ENCODE assay signal across 1 cellular context in genomic region chr17:29726721-29727252, GRCh38.
TF ChIP-seq lines count a peak whose summit lies in the region.

No MANE protein-coding gene starts in this region.

TF ChIP-seq in K562, 482 proteins besides CTCF, POLR2A, EP300 and RAD21 (continued from another document and continues in another):
- TF ChIP-seq VEZF1 (CRISPR knock-in tag; IDR thresholded peaks at IDR 0.05), result peak; percentile 35; the same call in 1 of the 2 replicates
- TF ChIP-seq SOX6 (IDR thresholded peaks at IDR 0.05), result peak; percentile 95
- peak; percentile 80 for TF ChIP-seq GABPA (tag; conservative IDR thresholded peaks at IDR 0.05; ENCODE audit: low read depth)
- peak; percentile 54 for TF ChIP-seq BRD9 (IDR thresholded peaks at IDR 0.05; ENCODE audit: low read depth, partially characterized antibody)
- 0 out of 2 replicates have a peak, but pooled peaks have one; percentile 22 for TF ChIP-seq ZEB2 (IDR thresholded peaks at IDR 0.05)
- peak; percentile 86 for TF ChIP-seq KLF16 (IDR thresholded peaks at IDR 0.05)
- TF ChIP-seq GATA2 (CRISPR knock-in tag; IDR thresholded peaks at IDR 0.05), result peak; percentile 46; the same call in 1 of the 2 replicates
- 0 out of 2 replicates have a peak, but pooled peaks have one; percentile 68 for TF ChIP-seq ZNF584 (CRISPR knock-in tag; IDR thresholded peaks at IDR 0.05; ENCODE audit: low read depth)
- peak; percentile 95 for TF ChIP-seq DPF2 (IDR thresholded peaks at IDR 0.05)
- TF ChIP-seq ZNF395 (CRISPR knock-in tag; IDR thresholded peaks at IDR 0.05), result peak; percentile 74; the same call in 1 of the 2 replicates
- no peak for TF ChIP-seq USF2 (CRISPR knock-in tag; IDR thresholded peaks at IDR 0.05)
- TF ChIP-seq TSHZ1 (CRISPR knock-in tag; IDR thresholded peaks at IDR 0.05), result no peak
- 0 out of 2 replicates have a peak, but pooled peaks have one; percentile 52 for TF ChIP-seq ELF2 (CRISPR knock-in tag; IDR thresholded peaks at IDR 0.05)
- TF ChIP-seq NFE2 (IDR thresholded peaks at IDR 0.05; ENCODE audit: low read depth), result peak; percentile 51
- TF ChIP-seq ATF7 (IDR thresholded peaks at IDR 0.05), result peak; percentile 56; the same call in 1 of the 2 replicates
- TF ChIP-seq TOE1 (IDR thresholded peaks at IDR 0.05; ENCODE audit: borderline replicate concordance), result 0 out of 2 replicates have a peak, but pooled peaks have one; percentile 22
- no peak for TF ChIP-seq TOE1 (CRISPR knock-in tag; IDR thresholded peaks at IDR 0.05; ENCODE audit: borderline replicate concordance, low read depth)
- peak; percentile 88 for TF ChIP-seq PKNOX1 (IDR thresholded peaks at IDR 0.05)
- TF ChIP-seq AFF1 (IDR thresholded peaks at IDR 0.05; ENCODE audit: low read depth in 1 of 2, partially characterized antibody in 2 of 2), result peak in 1 of 2 experiments; percentile 26
- peak; percentile 60; the same call in 1 of the 2 replicates for TF ChIP-seq MTA2 (IDR thresholded peaks at IDR 0.05; ENCODE audit: low read depth)
- TF ChIP-seq EGR1 (conservative IDR thresholded peaks at IDR 0.05), result no peak
- TF ChIP-seq MECOM (CRISPR knock-in tag; IDR thresholded peaks at IDR 0.05), result peak; percentile 74; the same call in 1 of the 2 replicates
- TF ChIP-seq ETV6 (IDR thresholded peaks at IDR 0.05; ENCODE audit: borderline replicate concordance in 1 of 2, low read depth in 2 of 2, low read length in 1 of 2), result peak in 1 of 2 experiments; percentile 75; a peak in 2 of 4 replicates
- no peak for TF ChIP-seq ETV6 (CRISPR knock-in tag; IDR thresholded peaks at IDR 0.05; ENCODE audit: borderline replicate concordance)
- peak; percentile 75 for TF ChIP-seq FOXM1 (IDR thresholded peaks at IDR 0.05; ENCODE audit: low read depth)
- TF ChIP-seq FOXM1 (CRISPR knock-in tag; IDR thresholded peaks at IDR 0.05; ENCODE audit: low read depth), result no peak
- TF ChIP-seq NR2C2 (CRISPR knock-in tag; IDR thresholded peaks at IDR 0.05), result no peak
- TF ChIP-seq NR2C2 (tag; IDR thresholded peaks at IDR 0.05), result 0 out of 2 replicates have a peak, but pooled peaks have one; percentile 22
- TF ChIP-seq TRIM24 (IDR thresholded peaks at IDR 0.05), result peak; percentile 79 to 84; a peak in 3 of 4 replicates
- TF ChIP-seq PBX2 (CRISPR knock-in tag; IDR thresholded peaks at IDR 0.05; ENCODE audit: low read depth), result no peak
- TF ChIP-seq PBX2 (tag; conservative IDR thresholded peaks at IDR 0.05; ENCODE audit: low read depth), result peak; percentile 64
- TF ChIP-seq ETV1 (tag; conservative IDR thresholded peaks at IDR 0.05; ENCODE audit: low read depth), result peak; percentile 98
- no peak for TF ChIP-seq ZNF263 (CRISPR knock-in tag; IDR thresholded peaks at IDR 0.05; ENCODE audit: borderline replicate concordance)
- peak; percentile 35 for TF ChIP-seq NEUROD1 (IDR thresholded peaks at IDR 0.05; ENCODE audit: borderline replicate concordance, low read depth, low read length, partially characterized antibody)
- TF ChIP-seq FOXJ3 (CRISPR knock-in tag; IDR thresholded peaks at IDR 0.05), result no peak
- TF ChIP-seq ZFX (CRISPR knock-in tag; IDR thresholded peaks at IDR 0.05), result no peak
- no peak for TF ChIP-seq POLR2G (IDR thresholded peaks at IDR 0.05; ENCODE audit: low read depth, low read length)
- TF ChIP-seq TEAD4 (IDR thresholded peaks at IDR 0.05; ENCODE audit: low read length), result peak; percentile 93
- no peak for TF ChIP-seq TEAD4 (CRISPR knock-in tag; IDR thresholded peaks at IDR 0.05; ENCODE audit: borderline replicate concordance)
- TF ChIP-seq MYC (IDR thresholded peaks at IDR 0.05; ENCODE audit: low read depth, low read length), result peak; percentile 43; the same call in 1 of the 2 replicates
- no peak for TF ChIP-seq MYC (CRISPR knock-in tag; IDR thresholded peaks at IDR 0.05; ENCODE audit: borderline replicate concordance, low read depth)
- peak; percentile 94 for TF ChIP-seq NCOR1 (IDR thresholded peaks at IDR 0.05)
- TF ChIP-seq SMARCE1 (IDR thresholded peaks at IDR 0.05), result peak; percentile 88
- peak; percentile 57 for TF ChIP-seq TAF9B (IDR thresholded peaks at IDR 0.05; ENCODE audit: partially characterized antibody)
- peak in 1 of 2 experiments; percentile 58; a peak in 1 of 4 replicates for TF ChIP-seq MAZ (CRISPR knock-in tag; conservative IDR thresholded peaks at IDR 0.05 in 1 of 2, IDR thresholded peaks at IDR 0.05 in 1 of 2)
- TF ChIP-seq POLR3G (IDR thresholded peaks at IDR 0.05; ENCODE audit: extremely low read depth, insufficient read length, insufficient replicate concordance), result no peak
